In genomic region chrX:82058728-82059127, GRCh38 we compare ENCODE assay signal across 33 cellular contexts.
"Had no signal": no experiment of that assay in that cellular context is flagged by ENCODE, and none has a peak within 500 bp of the region (broad histone marks: within the 10 kb centered on the region; RNA-seq: fewer than 3 reads in every experiment).

No MANE protein-coding gene starts in this region.

- H3K9me3 ChIP-seq: adrenal gland, ascending aorta, body of pancreas, breast epithelium had no signal

- H3K36me3 ChIP-seq: adrenal gland, ascending aorta, brain microvascular endothelial cell, breast epithelium, cardiac muscle cell had no signal

- ATAC-seq: activated naive CD4-positive, alpha-beta T cell treated with anti-CD3 and anti-CD28 coated beads, Interleukin-2, amount 50 U/mL, for 72 hours; activated naive CD8-positive, alpha-beta T cell treated with anti-CD3 and anti-CD28 coated beads, Interleukin-2, amount 50 U/mL, for 24 hours; activated T-cell treated with anti-CD3 and anti-CD28 coated beads, Interleukin-2, amount 50 U/mL, for 4 hours; activated T-cell treated with anti-CD3 and anti-CD28 coated beads, Interleukin-2, amount 50 U/mL, for 72 hours; activated T-helper 17 cell treated with anti-CD3 and anti-CD28 coated beads, Interleukin-2, amount 50 U/mL, for 72 hours; body of pancreas had no signal

- DNase-seq: activated effector memory CD4-positive, alpha-beta T cell treated with anti-CD3 and anti-CD28 coated beads, Interleukin-2, amount 50 U/mL, for 16 hours; activated effector memory CD4-positive, alpha-beta T cell treated with Interleukin-2 at 50 U/mL for 16 hours; activated gamma-delta T cell; activated gamma-delta T cell treated with Interleukin-2 at 50 U/mL for 16 hours; activated naive CD4-positive, alpha-beta T cell; activated naive CD4-positive, alpha-beta T cell treated with anti-CD3 and anti-CD28 coated beads for 36 hours; activated naive CD4-positive, alpha-beta T cell treated with anti-CD3 and anti-CD28 coated beads, Interleukin-2, amount 10 ng/mL, durations not matched to agents 7 days and 5 days; activated naive CD4-positive, alpha-beta T cell treated with anti-CD3 and anti-CD28 coated beads, Interleukin-2, amount 50 U/mL, for 16 hours; activated naive CD4-positive, alpha-beta T cell treated with Interleukin-2 at 50 U/mL for 16 hours; activated naive CD8-positive, alpha-beta T cell treated with anti-CD3 and anti-CD28 coated beads for 36 hours; activated naive CD8-positive, alpha-beta T cell treated with anti-CD3 and anti-CD28 coated beads, Interleukin-2, amount 10 ng/mL, durations not matched to agents 7 days and 5 days; activated naive CD8-positive, alpha-beta T cell treated with anti-CD3 and anti-CD28 coated beads, Interleukin-2, amount 50 U/mL, for 24 hours; activated T-cell treated with anti-CD3 and anti-CD28 coated beads, Interleukin-2, amount 50 U/mL, for 1 hour; activated T-cell treated with anti-CD3 and anti-CD28 coated beads, Interleukin-2, amount 50 U/mL, for 24 hours; activated T-cell treated with anti-CD3 and anti-CD28 coated beads, Interleukin-2, amount 50 U/mL, for 4 hours; activated T-cell treated with anti-CD3 and anti-CD28 coated beads, Interleukin-2, amount 50 U/mL, for 48 hours; activated T-cell treated with anti-CD3 and anti-CD28 coated beads, Interleukin-2, amount 50 U/mL, for 72 hours; adrenal gland; amniotic stem cell; amygdala; anterior cingulate cortex; aorta; body of pancreas; brain microvascular endothelial cell; caudate nucleus; central memory CD4-positive, alpha-beta T cell; cerebellar nuclear complex had no signal

- FAIRE-seq: bronchial epithelial cell had no signal

- H3K4me3 ChIP-seq: adrenal gland, ascending aorta, body of pancreas, breast epithelium, cardiac muscle cell had no signal

- H3K27ac ChIP-seq: adrenal gland, ascending aorta, body of pancreas, brain microvascular endothelial cell, breast epithelium, cardiac muscle cell had no signal

- H3K4me1 ChIP-seq: adrenal gland, ascending aorta, body of pancreas, breast epithelium had no signal

- H3K27me3 ChIP-seq: adrenal gland, ascending aorta, body of pancreas, brain microvascular endothelial cell, cardiac muscle cell had no signal
